In the genomic region with DNA sequence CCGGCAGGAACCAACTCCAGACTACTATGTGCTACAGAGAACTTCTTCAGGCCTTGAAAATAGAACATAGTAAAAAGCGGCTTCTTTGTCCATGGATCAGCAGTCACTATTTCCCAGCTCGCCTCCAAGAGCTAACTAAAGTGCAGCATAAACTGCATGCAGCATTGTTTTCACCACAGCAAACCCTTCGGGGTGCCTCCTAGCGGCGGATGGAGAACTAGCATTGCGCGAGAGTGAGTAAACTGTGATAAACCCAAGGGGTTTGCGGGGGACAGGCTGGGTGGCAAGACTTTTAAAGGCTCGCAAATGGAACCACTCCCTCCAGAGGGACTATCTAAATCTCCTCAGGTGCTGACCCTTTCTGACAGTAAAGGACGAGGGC, we compare ENCODE assay signal across 8 cellular contexts. TPM values are rescaled to one million over a fixed set of nuclear protein-coding genes. Genes with fewer than 3 reads are reported as not detected.
A peak's percentile ranks its signal among the peaks of the same experiment; 100 is the strongest.
DNase-seq lines count a peak whose midpoint lies in the region; ATAC-seq and TF ChIP-seq lines count a peak whose summit lies in the region.

No MANE protein-coding gene starts in this region.

- peak; percentile 70 for TF ChIP-seq CTCF in BJ (IDR thresholded peaks at IDR 0.05; ENCODE audit: insufficient read depth, low read depth, low read length)

- H3K27me3 ChIP-seq in BJ (ENCODE audit: control insufficient read depth, insufficient read depth, low read length), result peaks cover 4% of the 10 kb centered on the region
- peaks cover 18% of the 10 kb centered on the region for H3K27me3 ChIP-seq in iPS-15b (ENCODE audit: control insufficient read depth, insufficient read depth, low read length)

- no peaks in the 10 kb centered on the region for H3K9me3 Mint-ChIP-seq in activated naive CD4-positive, alpha-beta T cell treated with anti-CD3 and anti-CD28 coated beads, Interleukin-2, amount 10 ng/mL, durations not matched to agents 7 days and 5 days

- ATAC-seq in HG02759 (IDR thresholded peaks at IDR 0.05; ENCODE audit: unreplicated experiment) (peak; percentile 48), HG03521 (IDR thresholded peaks at IDR 0.05; ENCODE audit: unreplicated experiment) (no peak), GM18867 (IDR thresholded peaks at IDR 0.05; ENCODE audit: unreplicated experiment) (no peak)

- H3K4me1 ChIP-seq in iPS-15b (ENCODE audit: control insufficient read depth, insufficient read depth, low read length), result no peaks in the 10 kb centered on the region

- H3K36me3 ChIP-seq in BJ (ENCODE audit: control insufficient read depth, insufficient read depth, low read length) (no peaks in the 10 kb centered on the region), iPS-15b (ENCODE audit: control insufficient read depth, insufficient read depth, low read length) (no peaks in the 10 kb centered on the region)

- no peaks in the 10 kb centered on the region for H3K36me3 Mint-ChIP-seq in activated naive CD4-positive, alpha-beta T cell treated with anti-CD3 and anti-CD28 coated beads, Interleukin-2, amount 10 ng/mL, durations not matched to agents 7 days and 5 days

- H3K9me3 ChIP-seq in iPS-15b (ENCODE audit: control insufficient read depth, insufficient read depth, low read length), result no peaks in the 10 kb centered on the region

- H3K4me3 ChIP-seq in BJ (ENCODE audit: low read depth, low read length) (peak overlapping the region; percentile 39), iPS-15b (ENCODE audit: low read depth, low read length) (peak overlapping the region; percentile 93)

- no peak for DNase-seq in BJ (ENCODE audit: low read depth)
- peak; percentile 35 for DNase-seq in activated naive CD4-positive, alpha-beta T cell treated with anti-CD3 and anti-CD28 coated beads, Interleukin-2, amount 10 ng/mL, durations not matched to agents 7 days and 5 days
- peak; percentile 21 to 30 for DNase-seq in stimulated activated CD4-positive, alpha-beta T cell treated with anti-CD3 and anti-CD28 coated beads, Interleukin-4, amount 100 ng/mL, for 48 hours (ENCODE audit: low read depth in 2 of 2)
- DNase-seq in UCSD-AML1 (lab: John Stamatoyannopoulos, UW; ENCODE audit: unreplicated experiment), result no peak

- POLR2A ChIA-PET in BJ (lab: Charles Lee), result no interaction called here

- CTCF ChIA-PET in BJ (lab: Yijun Ruan, JAX), result interaction anchor here (0.7 kb wide), 1 partner anchor 24 kb away, joined by 5 read pairs; no protein-coding TSS in a partner anchor
- CTCF ChIA-PET in activated naive CD4-positive, alpha-beta T cell treated with anti-CD3 and anti-CD28 coated beads, Interleukin-2, amount 10 ng/mL, durations not matched to agents 7 days and 5 days (lab: Charles Lee), result no interaction called here

- H3K27ac Mint-ChIP-seq in activated naive CD4-positive, alpha-beta T cell treated with anti-CD3 and anti-CD28 coated beads, Interleukin-2, amount 10 ng/mL, durations not matched to agents 7 days and 5 days, result no peak overlapping the region

- peak overlapping the region; percentile 24 for H3K9ac ChIP-seq in iPS-15b (ENCODE audit: low read depth, low read length)

- peaks cover 24% of the 10 kb centered on the region for H3K27me3 Mint-ChIP-seq in activated naive CD4-positive, alpha-beta T cell treated with anti-CD3 and anti-CD28 coated beads, Interleukin-2, amount 10 ng/mL, durations not matched to agents 7 days and 5 days

- H3K4me1 Mint-ChIP-seq in activated naive CD4-positive, alpha-beta T cell treated with anti-CD3 and anti-CD28 coated beads, Interleukin-2, amount 10 ng/mL, durations not matched to agents 7 days and 5 days, result peaks cover 2% of the 10 kb centered on the region

- H3K4me3 Mint-ChIP-seq in activated naive CD4-positive, alpha-beta T cell treated with anti-CD3 and anti-CD28 coated beads, Interleukin-2, amount 10 ng/mL, durations not matched to agents 7 days and 5 days, result no peak overlapping the region

RNA-seq across cellular contexts. Expression of a gene that starts 21.6 kb away (rescaled TPM):
- 0.29 and 0.34 TPM in 2 replicates for polyA plus RNA-seq in BJ (2011; rRNA removed)
- 0.15 and 0.28 TPM in 2 replicates for polyA minus RNA-seq in BJ (2011; rRNA and poly(A)+ RNA removed)

Comparison
In these comparisons a context has a peak if more than half of its experiments do, and no peak if none do; other contexts are left out.
1. DNase-seq: peak in activated naive CD4-positive, alpha-beta T cell treated with anti-CD3 and anti-CD28 coated beads, Interleukin-2, amount 10 ng/mL, durations not matched to agents 7 days and 5 days (single experiment) and stimulated activated CD4-positive, alpha-beta T cell treated with anti-CD3 and anti-CD28 coated beads, Interleukin-4, amount 100 ng/mL, for 48 hours (2 of 2); none in BJ (single experiment) and UCSD-AML1 (single experiment).